1 cellular context compared by ENCODE assay signal in genomic region chr17:47205419-47205963, GRCh38.
TF ChIP-seq lines count a peak whose summit lies in the region.

No MANE protein-coding gene starts in this region.

TF ChIP-seq in GM12878, 131 proteins besides CTCF, POLR2A, EP300 and RAD21 (continued from another document):
- TF ChIP-seq CUX1 (IDR thresholded peaks at IDR 0.05; ENCODE audit: insufficient replicate concordance, low read depth, low read length) (no peak), ZZZ3 (IDR thresholded peaks at IDR 0.05; ENCODE audit: control insufficient read depth, insufficient read length, low read depth) (no peak), BCL3 (IDR thresholded peaks at IDR 0.05; ENCODE audit: borderline replicate concordance, insufficient read depth, low read depth, low read length, poor library complexity, severe bottlenecking) (no peak), SMAD5 (IDR thresholded peaks at IDR 0.05; ENCODE audit: low read depth) (no peak), ZBTB33 (IDR thresholded peaks at IDR 0.05) (no peak), BCL11A (IDR thresholded peaks at IDR 0.05; ENCODE audit: low read depth, low read length) (no peak), MYB (IDR thresholded peaks at IDR 0.05; ENCODE audit: borderline replicate concordance, low read depth, low read length) (no peak)
